ENCODE assay signal across 2 cellular contexts in the genomic region with DNA sequence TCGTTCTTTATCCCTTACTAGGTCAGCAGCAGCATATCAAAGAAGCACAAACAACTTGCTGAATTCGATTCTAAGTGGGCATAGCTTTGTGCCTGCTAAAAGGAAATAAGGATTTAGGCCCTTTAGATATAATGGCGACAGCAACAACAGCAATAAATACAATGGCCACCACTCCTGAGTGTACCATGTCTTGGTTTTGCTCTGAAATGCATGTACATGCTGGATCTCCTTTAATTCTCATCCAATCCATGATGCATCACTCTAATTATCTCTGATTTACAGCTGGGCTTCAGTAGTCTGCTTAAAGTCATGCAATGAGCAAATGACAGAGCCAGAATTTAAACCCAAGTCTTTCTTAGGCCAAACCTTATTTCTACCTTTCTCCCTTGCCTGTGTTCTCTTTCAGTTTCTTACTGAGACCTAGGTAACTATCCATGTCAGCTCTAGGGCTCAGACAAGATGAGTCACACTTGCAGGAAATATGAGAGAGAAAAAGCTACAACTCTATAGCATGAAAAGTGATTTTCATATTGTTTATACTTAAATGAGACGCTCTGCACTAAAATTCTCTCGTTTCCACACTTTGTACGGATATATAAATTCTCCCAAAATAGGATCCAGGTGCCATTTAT.
TF ChIP-seq lines count a peak whose summit lies in the region.

No MANE protein-coding gene starts in this region.

TF ChIP-seq in A549, 52 proteins besides CTCF, POLR2A, EP300 and RAD21 (continued from another document):
- TF ChIP-seq BHLHE40 (IDR thresholded peaks at IDR 0.05; ENCODE audit: low read depth, low read length) (no peak), ZSCAN20 (CRISPR knock-in tag; IDR thresholded peaks at IDR 0.05) (no peak), CBX8 (IDR thresholded peaks at IDR 0.05) (no peak), SREBF2 (IDR thresholded peaks at IDR 0.05) (no peak), ZFP36 (IDR thresholded peaks at IDR 0.05; ENCODE audit: borderline replicate concordance, partially characterized antibody) (no peak), RFX5 (IDR thresholded peaks at IDR 0.05) (no peak), TFCP2L1 (CRISPR knock-in tag; IDR thresholded peaks at IDR 0.05) (no peak), POLR2AphosphoS2 (conservative IDR thresholded peaks at IDR 0.05; ENCODE audit: low read length) (no peak)
- TF ChIP-seq, protein P1, sequence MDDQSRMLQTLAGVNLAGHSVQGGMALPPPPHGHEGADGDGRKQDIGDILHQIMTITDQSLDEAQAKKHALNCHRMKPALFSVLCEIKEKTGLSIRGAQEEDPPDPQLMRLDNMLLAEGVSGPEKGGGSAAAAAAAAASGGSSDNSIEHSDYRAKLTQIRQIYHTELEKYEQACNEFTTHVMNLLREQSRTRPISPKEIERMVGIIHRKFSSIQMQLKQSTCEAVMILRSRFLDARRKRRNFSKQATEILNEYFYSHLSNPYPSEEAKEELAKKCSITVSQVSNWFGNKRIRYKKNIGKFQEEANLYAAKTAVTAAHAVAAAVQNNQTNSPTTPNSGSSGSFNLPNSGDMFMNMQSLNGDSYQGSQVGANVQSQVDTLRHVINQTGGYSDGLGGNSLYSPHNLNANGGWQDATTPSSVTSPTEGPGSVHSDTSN (IDR thresholded peaks at IDR 0.05): no peak

TF ChIP-seq in HepG2, 621 proteins besides CTCF, POLR2A, EP300 and RAD21 (continued from another document):
- TF ChIP-seq, protein P2, sequence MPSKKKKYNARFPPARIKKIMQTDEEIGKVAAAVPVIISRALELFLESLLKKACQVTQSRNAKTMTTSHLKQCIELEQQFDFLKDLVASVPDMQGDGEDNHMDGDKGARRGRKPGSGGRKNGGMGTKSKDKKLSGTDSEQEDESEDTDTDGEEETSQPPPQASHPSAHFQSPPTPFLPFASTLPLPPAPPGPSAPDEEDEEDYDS (CRISPR knock-in tag; IDR thresholded peaks at IDR 0.05): no peak
- TF ChIP-seq PITX1 (CRISPR knock-in tag; IDR thresholded peaks at IDR 0.05) (no peak), ZNF614 (CRISPR knock-in tag; IDR thresholded peaks at IDR 0.05; ENCODE audit: borderline replicate concordance) (no peak), ZNF235 (CRISPR knock-in tag; IDR thresholded peaks at IDR 0.05; ENCODE audit: borderline replicate concordance) (no peak)
- TF ChIP-seq, protein P3, sequence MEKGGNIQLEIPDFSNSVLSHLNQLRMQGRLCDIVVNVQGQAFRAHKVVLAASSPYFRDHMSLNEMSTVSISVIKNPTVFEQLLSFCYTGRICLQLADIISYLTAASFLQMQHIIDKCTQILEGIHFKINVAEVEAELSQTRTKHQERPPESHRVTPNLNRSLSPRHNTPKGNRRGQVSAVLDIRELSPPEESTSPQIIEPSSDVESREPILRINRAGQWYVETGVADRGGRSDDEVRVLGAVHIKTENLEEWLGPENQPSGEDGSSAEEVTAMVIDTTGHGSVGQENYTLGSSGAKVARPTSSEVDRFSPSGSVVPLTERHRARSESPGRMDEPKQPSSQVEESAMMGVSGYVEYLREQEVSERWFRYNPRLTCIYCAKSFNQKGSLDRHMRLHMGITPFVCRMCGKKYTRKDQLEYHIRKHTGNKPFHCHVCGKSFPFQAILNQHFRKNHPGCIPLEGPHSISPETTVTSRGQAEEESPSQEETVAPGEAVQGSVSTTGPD (CRISPR knock-in tag; IDR thresholded peaks at IDR 0.05): no peak
